Comparison of ENCODE assay signal across 8 cellular contexts in the genomic region with DNA sequence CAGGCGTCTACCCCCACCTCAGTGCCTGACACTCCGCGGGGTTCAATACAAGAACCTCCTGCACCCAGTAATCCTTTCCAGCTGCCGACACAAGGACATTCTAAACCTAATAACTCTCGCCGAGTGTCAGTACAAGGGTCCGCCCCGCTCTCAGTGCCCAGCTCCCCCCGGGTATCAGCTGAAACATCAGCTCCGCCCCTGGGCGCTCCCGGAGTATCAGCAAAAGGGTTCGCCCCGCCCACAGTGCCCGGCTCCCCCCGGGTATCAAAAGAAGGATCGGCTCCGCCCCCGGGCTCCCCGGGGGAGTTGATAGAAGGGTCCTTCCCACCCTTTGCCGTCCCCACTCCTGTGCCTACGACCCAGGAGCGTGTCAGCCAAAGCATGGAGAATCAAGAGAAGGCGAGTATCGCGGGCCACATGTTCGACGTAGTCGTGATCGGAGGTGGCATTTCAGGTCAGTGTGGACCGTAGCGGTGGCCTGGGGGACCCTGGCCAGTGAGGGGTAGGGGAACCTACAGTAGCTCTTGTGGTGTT. TPM values are rescaled to one million over a fixed set of nuclear protein-coding genes. Genes with fewer than 3 reads are reported as not detected.
DNase-seq lines count a peak whose midpoint lies in the region; ATAC-seq and TF ChIP-seq lines count a peak whose summit lies in the region.

Gene MAOA (plus strand): TSS at position 339 of the 534 bp plus-strand sequence. CDS start 43 bp downstream, at position 382.

- TF ChIP-seq EP300 in tibial nerve (IDR thresholded peaks at IDR 0.05) = peak in 1 of 2 donors; percentile 73

- no peaks in the 10 kb centered on the region for H3K4me1 Mint-ChIP-seq in nephron

- in situ Hi-C loops in GM13977 (cut with MboI; ENCODE audit: low pct_unique_long_range_greater_than_20kb, low sequenced_read_pairs, unreplicated experiment) = no loop called here

- peaks cover 5% of the 10 kb centered on the region for H3K9me3 Mint-ChIP-seq in nephron

- peak within 1 kb of the TSS; percentile 86 to 93 (median 88) for H3K4me3 Mint-ChIP-seq in nephron

- H3K27ac ChIP-seq in foreskin keratinocyte = peak within 1 kb of the TSS; percentile 100
- peak within 1 kb of the TSS; percentile 55 to 91 (median 84) for H3K27ac ChIP-seq in tibial nerve

- peak within 1 kb of the TSS; percentile 48 to 72 (median 62) for H3K4me3 ChIP-seq in tibial nerve

- no peaks in the 10 kb centered on the region for H3K36me3 Mint-ChIP-seq in nephron (ENCODE audit: low read depth)

- H3K9me3 ChIP-seq in tibial nerve = no peaks in the 10 kb centered on the region

- no peaks in the 10 kb centered on the region for H3K27me3 Mint-ChIP-seq in nephron (ENCODE audit: low read depth)

- no peak for TF ChIP-seq CTCF in foreskin keratinocyte (conservative IDR thresholded peaks at IDR 0.05)
- no peak for TF ChIP-seq CTCF in nephron (IDR thresholded peaks at IDR 0.05; ENCODE audit: unreplicated experiment in 3 of 3)
- TF ChIP-seq CTCF in tibial nerve (IDR thresholded peaks at IDR 0.05) = no peak
- TF ChIP-seq CTCF in GM13977 (IDR thresholded peaks at IDR 0.05; ENCODE audit: extremely low read depth, insufficient read depth, missing control alignments) = no peak

- peak; percentile 56 for ATAC-seq in foreskin keratinocyte
- ATAC-seq in GM21390 (IDR thresholded peaks at IDR 0.05; ENCODE audit: unreplicated experiment) = no peak

- H3K27ac Mint-ChIP-seq in nephron = peak within 1 kb of the TSS; percentile 76 to 100 (median 99)

- no peaks in the 10 kb centered on the region for H3K4me1 ChIP-seq in foreskin keratinocyte
- H3K4me1 ChIP-seq in tibial nerve = no peaks in the 10 kb centered on the region

- TF ChIP-seq POLR2A in tibial nerve (IDR thresholded peaks at IDR 0.05) = peak in 1 of 2 donors; percentile 62

- no peaks in the 10 kb centered on the region for H3K36me3 ChIP-seq in tibial nerve

- H3K27me3 ChIP-seq in foreskin keratinocyte (no peaks in the 10 kb centered on the region), tibial nerve (no peaks in the 10 kb centered on the region)

- 4 to 44% methylated on average over 7 to 27 of the region's 32 CpGs for WGBS in tibial nerve, 2 donors

- peak; percentile 54 for DNase-seq in CD1c-positive myeloid dendritic cell (ENCODE audit: extremely low spot score)
- peak; percentile 60 for DNase-seq in NCI-H748 (lab: John Stamatoyannopoulos, UW; ENCODE audit: unreplicated experiment)
- peak; percentile 74 for DNase-seq in activated effector memory CD4-positive, alpha-beta T cell treated with anti-CD3 and anti-CD28 coated beads, Interleukin-2, amount 50 U/mL, for 16 hours
- DNase-seq in foreskin keratinocyte = peak in 1 of 2 donors; percentile 34
- peak; percentile 86 for DNase-seq in tibial nerve (ENCODE audit: low spot score in 2 of 2)
- no peak for DNase-seq in GM13977 (ENCODE audit: low spot score)

RNA-seq across cellular contexts. Expression of gene MAOA, which starts in this region (rescaled TPM):
- 31.9 and 39.1 TPM in 2 replicates for total RNA-seq in foreskin keratinocyte
- polyA plus RNA-seq in foreskin keratinocyte = 20.5 and 22.6 TPM in 2 replicates
- total RNA-seq in tibial nerve = 100 to 1,000 TPM in 3 of 4 donors, 10 to 100 TPM in 1; 96.3 to 168 (median 120) TPM
